ENCODE assay signal across 20 cellular contexts in genomic region chr16:16095646-16096045, GRCh38.
A peak's percentile ranks its signal among the peaks of the same experiment; 100 is the strongest.
DNase-seq lines count a peak whose midpoint lies in the region; ATAC-seq, FAIRE-seq and TF ChIP-seq lines count a peak whose summit lies in the region.
"Had no signal": no experiment of that assay in that cellular context is flagged by ENCODE, and none has a peak within 500 bp of the region (broad histone marks: within the 10 kb centered on the region; RNA-seq: fewer than 3 reads in every experiment).

No MANE protein-coding gene starts in this region.

- WGBS in body of pancreas, 2 donors: 64 to 67% methylated on average over 8 of the region's 8 CpGs
- WGBS in tibial nerve, 2 donors: 68 to 70% methylated on average over 8 of the region's 8 CpGs
- WGBS in small intestine, 3 donors: 85 to 94% (median 89%) methylated on average over 8 of the region's 8 CpGs

- H3K27ac ChIP-seq in body of pancreas (peak overlapping the region in 3 of 4 donors; percentile 63 to 68 (median 63)), tibial nerve (peak overlapping the region; percentile 60 to 88 (median 70)), small intestine (ENCODE audit: low read depth in 1 of 2, low read length in 1 of 2) (peak overlapping the region in 1 of 2 donors; percentile 5)

- H3K4me3 Mint-ChIP-seq in HFFc6 (0 out of 2 replicates have a peak overlapping the region, but pooled peaks have one; percentile 38), memory B cell (no peak overlapping the region)
- H3K4me3 Mint-ChIP-seq: activated naive CD8-positive, alpha-beta T cell; CD4-positive, alpha-beta memory T cell; T-helper 1 cell treated with Interleukin-12 subunit alpha and Interleukin-12 subunit beta and Interleukin-4 antibody, amounts not matched to agents 30 μg/mL and 1 μg/mL, for 36 hours had no signal

- no peak overlapping the region for H3K4me3 ChIP-seq in body of pancreas
- no peak overlapping the region for H3K4me3 ChIP-seq in tibial nerve
- H3K4me3 ChIP-seq in small intestine (ENCODE audit: low read depth in 1 of 2, low read length in 2 of 2): no peak overlapping the region

- H3K9me3 ChIP-seq in body of pancreas (no peaks in the 10 kb centered on the region), tibial nerve (no peaks in the 10 kb centered on the region), small intestine (ENCODE audit: control insufficient read depth, low read depth) (no peaks in the 10 kb centered on the region)

- H3K27ac Mint-ChIP-seq in HFFc6 (peak overlapping the region; percentile 85), memory B cell (peak overlapping the region; percentile 67)
- H3K27ac Mint-ChIP-seq: activated naive CD8-positive, alpha-beta T cell; T-helper 1 cell treated with Interleukin-12 subunit alpha and Interleukin-12 subunit beta and Interleukin-4 antibody, amounts not matched to agents 30 μg/mL and 1 μg/mL, for 36 hours had no signal

- TF ChIP-seq POLR2A in body of pancreas (IDR thresholded peaks at IDR 0.05) (no peak), tibial nerve (IDR thresholded peaks at IDR 0.05) (no peak)

- H3K36me3 ChIP-seq in body of pancreas (replicated peaks in 1 of 2; ENCODE audit: insufficient read depth in 1 of 2, low read depth in 2 of 2) (no peaks in the 10 kb centered on the region), tibial nerve (peaks cover 0 to 29% (median 4%) of the 10 kb centered on the region in 3 donors), small intestine (ENCODE audit: control insufficient read depth in 2 of 2, insufficient read depth in 2 of 2, low read length in 2 of 2) (peaks cover 0 to 8% of the 10 kb centered on the region in 2 donors)

- intact Hi-C loops in body of pancreas (cut with DNase I): no loop called here

- no peak for ATAC-seq in body of pancreas
- no peak for ATAC-seq in memory B cell (ENCODE audit: low read depth)
- ATAC-seq: activated CD4-positive, CD25-positive, alpha-beta regulatory T cell treated with anti-CD3 and anti-CD28 coated beads, Interleukin-2, amount 50 U/mL, for 24 hours had no signal

- H3K4me1 Mint-ChIP-seq in HFFc6 (ENCODE audit: low read depth) (peaks cover 23% of the 10 kb centered on the region), memory B cell (peaks cover 14% of the 10 kb centered on the region)
- H3K4me1 Mint-ChIP-seq: CD4-positive, alpha-beta memory T cell had no signal

- peaks cover 23% of the 10 kb centered on the region for H3K36me3 Mint-ChIP-seq in HFFc6 (ENCODE audit: low read depth)
- H3K36me3 Mint-ChIP-seq in memory B cell: peaks cover 34% of the 10 kb centered on the region

- no peak for TF ChIP-seq EP300 in tibial nerve (IDR thresholded peaks at IDR 0.05)

- H3K27me3 ChIP-seq in body of pancreas: no peaks in the 10 kb centered on the region
- no peaks in the 10 kb centered on the region for H3K27me3 ChIP-seq in tibial nerve
- no peaks in the 10 kb centered on the region for H3K27me3 ChIP-seq in small intestine (ENCODE audit: control insufficient read depth in 2 of 2, insufficient read depth in 2 of 2, low read length in 2 of 2)

- H3K27me3 Mint-ChIP-seq in HFFc6 (ENCODE audit: insufficient read depth) (peaks cover 5% of the 10 kb centered on the region), memory B cell (no peaks in the 10 kb centered on the region)
- H3K27me3 Mint-ChIP-seq: activated naive CD8-positive, alpha-beta T cell; CD4-positive, alpha-beta memory T cell had no signal

- H3K4me1 ChIP-seq in body of pancreas (peaks cover 59% of the 10 kb centered on the region), tibial nerve (peaks cover 0 to 39% (median 11%) of the 10 kb centered on the region in 4 donors), small intestine (ENCODE audit: control insufficient read depth in 2 of 2, insufficient read depth in 1 of 2, low read depth in 1 of 2, low read length in 1 of 2) (no peaks in the 10 kb centered on the region)

- TF ChIP-seq CTCF in HFFc6 (IDR thresholded peaks at IDR 0.05): no peak
- no peak for TF ChIP-seq CTCF in body of pancreas (IDR thresholded peaks at IDR 0.05)
- TF ChIP-seq CTCF in tibial nerve (IDR thresholded peaks at IDR 0.05): no peak

- no peak for FAIRE-seq in small intestine (lab: Jason Lieb, UNC)
- FAIRE-seq: colon, GM19239 had no signal

- no peak for DNase-seq in HFFc6
- no peak for DNase-seq in body of pancreas
- no peak for DNase-seq in memory B cell (ENCODE audit: low spot score in 2 of 2)
- DNase-seq in tibial nerve (ENCODE audit: low spot score in 2 of 2): no peak
- no peak for DNase-seq in SHP77 treated with DMSO at 0.1 percent for 48 hours (lab: John Stamatoyannopoulos, UW)
- DNase-seq in HPDE6-E6E7 (ENCODE audit: extremely low spot score): no peak
- no peak for DNase-seq in small intestine
- DNase-seq: activated CD8-positive, alpha-beta memory T cell treated with anti-CD3 and anti-CD28 coated beads, Interleukin-2, amount 50 U/mL, for 48 hours; CD4-positive, alpha-beta memory T cell; erythroblast; NCI-H1417 treated with DMSO at 0.1 percent for 48 hours; NCI-H524 treated with DMSO at 0.1 percent for 48 hours; occipital lobe; RPMI8226; stimulated activated CD4-positive, alpha-beta T cell treated with anti-CD3 and anti-CD28 coated beads, Interleukin-15, amount 100 ng/mL, for 24 hours had no signal

- H3K9me3 Mint-ChIP-seq in HFFc6: no peaks in the 10 kb centered on the region
- H3K9me3 Mint-ChIP-seq in memory B cell: no peaks in the 10 kb centered on the region
- H3K9me3 Mint-ChIP-seq: CD4-positive, alpha-beta memory T cell; T-helper 1 cell treated with Interleukin-12 subunit alpha and Interleukin-12 subunit beta and Interleukin-4 antibody, amounts not matched to agents 30 μg/mL and 1 μg/mL, for 36 hours had no signal
